ENCODE assay signal across 18 cellular contexts in genomic region chr10:13977861-13978843, GRCh38.
A peak's percentile ranks its signal among the peaks of the same experiment; 100 is the strongest.
DNase-seq lines count a peak whose midpoint lies in the region; TF ChIP-seq lines count a peak whose summit lies in the region.
"Had no signal": no experiment of that assay in that cellular context is flagged by ENCODE, and none has a peak within 500 bp of the region (broad histone marks: within the 10 kb centered on the region; RNA-seq: fewer than 3 reads in every experiment).

No MANE protein-coding gene starts in this region.

- intact Hi-C loops in vagina (cut with DNase I), result no loop called here

- TF ChIP-seq POLR2A in vagina (IDR thresholded peaks at IDR 0.05), result no peak

- no peak overlapping the region for H3K27ac ChIP-seq in vagina
- H3K27ac ChIP-seq: BLaER1 treated with 17β-estradiol and CSF1 and Interleukin-3, amounts not matched to agents 10 nM and 100 nM; colonic mucosa; pancreas; upper lobe of right lung had no signal

- no peaks in the 10 kb centered on the region for H3K36me3 ChIP-seq in vagina
- H3K36me3 ChIP-seq: BLaER1 treated with 17β-estradiol and CSF1 and Interleukin-3, amounts not matched to agents 10 nM and 100 nM; colonic mucosa; gastrocnemius medialis; pancreas; upper lobe of right lung had no signal

- H3K4me1 ChIP-seq in vagina, result no peaks in the 10 kb centered on the region
- H3K4me1 ChIP-seq: colonic mucosa, gastrocnemius medialis, pancreas, upper lobe of right lung had no signal

- no peak overlapping the region for H3K4me3 ChIP-seq in AG10803 (ENCODE audit: low read length)
- H3K4me3 ChIP-seq in choroid plexus epithelial cell (ENCODE audit: low read depth, low read length), result no peak overlapping the region
- H3K4me3 ChIP-seq in vagina, result no peak overlapping the region
- H3K4me3 ChIP-seq: BLaER1 treated with 17β-estradiol and CSF1 and Interleukin-3, amounts not matched to agents 10 nM and 100 nM; colonic mucosa; gastrocnemius medialis; pancreas; upper lobe of right lung had no signal

- DNase-seq in AG10803 (ENCODE audit: low read depth), result peak; percentile 97
- peak; percentile 81 for DNase-seq in M059J (ENCODE audit: low read depth)
- peak; percentile 58 for DNase-seq in choroid plexus epithelial cell (ENCODE audit: low read depth)
- peak; percentile 68 for DNase-seq in non-pigmented ciliary epithelial cell (ENCODE audit: low read depth)
- no peak for DNase-seq in cortex of kidney (lab: John Stamatoyannopoulos, UW)
- no peak for DNase-seq in D341Med (ENCODE audit: low spot score)
- no peak for DNase-seq in NCI-H2029 (lab: John Stamatoyannopoulos, UW)
- DNase-seq in vagina (ENCODE audit: extremely low spot score in 2 of 2), result no peak
- DNase-seq: activated naive CD4-positive, alpha-beta T cell treated with anti-CD3 and anti-CD28 coated beads, Interleukin-2, amount 50 U/mL, for 16 hours; colonic mucosa; gastrocnemius medialis; H9; midbrain; NCI-H2227 treated with DMSO at 0.1 percent for 48 hours; pancreas; stimulated activated CD8-positive, alpha-beta memory T cell treated with anti-CD3 and anti-CD28 coated beads, Interleukin-4, amount 100 ng/mL, for 48 hours; upper lobe of right lung had no signal

- TF ChIP-seq CTCF in AG10803 (conservative IDR thresholded peaks at IDR 0.05; ENCODE audit: low read length), result no peak
- no peak for TF ChIP-seq CTCF in choroid plexus epithelial cell (conservative IDR thresholded peaks at IDR 0.05; ENCODE audit: low read depth, low read length)
- no peak for TF ChIP-seq CTCF in vagina (IDR thresholded peaks at IDR 0.05)

- no peaks in the 10 kb centered on the region for H3K27me3 ChIP-seq in vagina
- H3K27me3 ChIP-seq: BLaER1 treated with 17β-estradiol and CSF1 and Interleukin-3, amounts not matched to agents 10 nM and 100 nM; colonic mucosa; gastrocnemius medialis; pancreas; upper lobe of right lung had no signal

- H3K9me3 ChIP-seq in vagina, result no peaks in the 10 kb centered on the region
- H3K9me3 ChIP-seq: BLaER1 treated with 17β-estradiol and CSF1 and Interleukin-3, amounts not matched to agents 10 nM and 100 nM; colonic mucosa; gastrocnemius medialis; pancreas; upper lobe of right lung had no signal

Comparison
In these comparisons a context has a peak if more than half of its experiments do, and no peak if none do; other contexts are left out.
1. DNase-seq: peak in AG10803 (single experiment), M059J (single experiment), choroid plexus epithelial cell (single experiment) and non-pigmented ciliary epithelial cell (single experiment); none in cortex of kidney (single experiment), D341Med (single experiment), NCI-H2029 (single experiment) and vagina (0 of 2).